Comparison of ENCODE assay signal across 11 cellular contexts in genomic region chr4:921830-922331, GRCh38. TPM values are rescaled to one million over a fixed set of nuclear protein-coding genes. Genes with fewer than 3 reads are reported as not detected.
DNase-seq lines count a peak whose midpoint lies in the region; ATAC-seq and TF ChIP-seq lines count a peak whose summit lies in the region.
"Had no signal": no experiment of that assay in that cellular context is flagged by ENCODE, and none has a peak within 500 bp of the region (broad histone marks: within the 10 kb centered on the region; RNA-seq: fewer than 3 reads in every experiment).

No MANE protein-coding gene starts in this region.

- H3K36me3 ChIP-seq in heart right ventricle (peaks cover 0 to 8% (median 0%) of the 10 kb centered on the region in 9 donors), uterus (no peaks in the 10 kb centered on the region)
- H3K36me3 ChIP-seq: cardiac muscle cell had no signal

- H3K27ac Mint-ChIP-seq in activated naive CD8-positive, alpha-beta T cell treated with anti-CD3 and anti-CD28 coated beads, Interleukin-2, amount 50 U/mL, for 24 hours, result peak overlapping the region; percentile 69
- H3K27ac Mint-ChIP-seq in glutamatergic neuron (ENCODE audit: unreplicated experiment), result no peak overlapping the region

- intact Hi-C loops in right cardiac atrium (cut with DNase I) (no loop called here), heart right ventricle (cut with DNase I) (no loop called here), uterus (cut with DNase I; ENCODE audit: low total_unique reads) (no loop called here)

- no peak for TF ChIP-seq POLR2A in uterus (IDR thresholded peaks at IDR 0.05)

- no peaks in the 10 kb centered on the region for H3K27me3 Mint-ChIP-seq in activated naive CD8-positive, alpha-beta T cell treated with anti-CD3 and anti-CD28 coated beads, Interleukin-2, amount 50 U/mL, for 24 hours
- peaks cover 4% of the 10 kb centered on the region for H3K27me3 Mint-ChIP-seq in glutamatergic neuron (ENCODE audit: unreplicated experiment)

- TF ChIP-seq CTCF in heart right ventricle (IDR thresholded peaks at IDR 0.05) (no peak), uterus (IDR thresholded peaks at IDR 0.05) (no peak), glutamatergic neuron (IDR thresholded peaks at IDR 0.05; ENCODE audit: partially characterized antibody, unreplicated experiment) (no peak)

- H3K4me1 ChIP-seq in right cardiac atrium (ENCODE audit: control insufficient read depth, insufficient read depth, low read length) (no peaks in the 10 kb centered on the region), heart right ventricle (peaks cover 0 to 69% (median 21%) of the 10 kb centered on the region in 9 donors), uterus (peaks cover 0 to 9% of the 10 kb centered on the region in 2 donors)

- no peaks in the 10 kb centered on the region for H3K27me3 ChIP-seq in right cardiac atrium (ENCODE audit: control insufficient read depth, insufficient read depth)
- H3K27me3 ChIP-seq in heart right ventricle, result no peaks in the 10 kb centered on the region
- no peaks in the 10 kb centered on the region for H3K27me3 ChIP-seq in uterus
- H3K27me3 ChIP-seq: cardiac muscle cell, neutrophil had no signal

- peak overlapping the region; percentile 19 for H3K4me3 Mint-ChIP-seq in activated naive CD8-positive, alpha-beta T cell treated with anti-CD3 and anti-CD28 coated beads, Interleukin-2, amount 50 U/mL, for 24 hours
- H3K4me3 Mint-ChIP-seq in glutamatergic neuron (ENCODE audit: unreplicated experiment), result no peak overlapping the region

- H3K27ac ChIP-seq in right cardiac atrium (ENCODE audit: low read length) (no peak overlapping the region), heart right ventricle (no peak overlapping the region), uterus (peak overlapping the region; percentile 40 to 72)
- H3K27ac ChIP-seq: cardiac muscle cell had no signal

- peaks cover 75% of the 10 kb centered on the region for H3K4me1 Mint-ChIP-seq in activated naive CD8-positive, alpha-beta T cell treated with anti-CD3 and anti-CD28 coated beads, Interleukin-2, amount 50 U/mL, for 24 hours
- H3K4me1 Mint-ChIP-seq in glutamatergic neuron (ENCODE audit: low read depth, unreplicated experiment), result peaks cover 23% of the 10 kb centered on the region

- H3K36me3 Mint-ChIP-seq in activated naive CD8-positive, alpha-beta T cell treated with anti-CD3 and anti-CD28 coated beads, Interleukin-2, amount 50 U/mL, for 24 hours (ENCODE audit: low read depth), result peaks cover 31% of the 10 kb centered on the region
- peaks cover 16% of the 10 kb centered on the region for H3K36me3 Mint-ChIP-seq in glutamatergic neuron (ENCODE audit: unreplicated experiment)

- DNase-seq in right cardiac atrium, result peak in 2 of 3 donors; percentile 16 to 33
- no peak for DNase-seq in heart right ventricle
- peak; percentile 26 for DNase-seq in activated naive CD8-positive, alpha-beta T cell treated with anti-CD3 and anti-CD28 coated beads, Interleukin-2, amount 50 U/mL, for 24 hours
- DNase-seq in uterus, result peak in 1 of 2 donors; percentile 8
- no peak for DNase-seq in glutamatergic neuron
- no peak for DNase-seq in epidermal melanocyte (ENCODE audit: insufficient read length, low spot score)
- DNase-seq: NCI-H510A had no signal

- WGBS in right cardiac atrium, result 96% methylated on average over 17 of the region's 17 CpGs
- WGBS in heart right ventricle, 2 donors, result 95% methylated on average over 17 of the region's 17 CpGs

- H3K4me3 ChIP-seq in right cardiac atrium (ENCODE audit: low read length), result no peak overlapping the region
- no peak overlapping the region for H3K4me3 ChIP-seq in heart right ventricle
- H3K4me3 ChIP-seq in uterus, result no peak overlapping the region
- H3K4me3 ChIP-seq: cardiac muscle cell had no signal

- H3K9me3 ChIP-seq in right cardiac atrium (ENCODE audit: control insufficient read depth, low read length) (no peaks in the 10 kb centered on the region), heart right ventricle (peaks cover 0 to 4% (median 0%) of the 10 kb centered on the region in 11 donors), uterus (no peaks in the 10 kb centered on the region)
- H3K9me3 ChIP-seq: neutrophil had no signal

- H3K9me3 Mint-ChIP-seq in activated naive CD8-positive, alpha-beta T cell treated with anti-CD3 and anti-CD28 coated beads, Interleukin-2, amount 50 U/mL, for 24 hours, result peaks cover 11% of the 10 kb centered on the region
- H3K9me3 Mint-ChIP-seq in glutamatergic neuron (ENCODE audit: unreplicated experiment), result peaks cover 10% of the 10 kb centered on the region

- no peak for ATAC-seq in right cardiac atrium
- ATAC-seq in heart right ventricle, result no peak
- peak; percentile 41 for ATAC-seq in HG03103 (IDR thresholded peaks at IDR 0.05; ENCODE audit: low read depth, unreplicated experiment)
- peak; percentile 64 for ATAC-seq in activated naive CD8-positive, alpha-beta T cell treated with anti-CD3 and anti-CD28 coated beads, Interleukin-2, amount 50 U/mL, for 24 hours
- ATAC-seq in HG02588 (IDR thresholded peaks at IDR 0.05; ENCODE audit: unreplicated experiment), result no peak

RNA-seq across cellular contexts. Expression of gene GAK, which starts 10.2 kb away (rescaled TPM):
- 10 to 100 TPM; 35.5 to 40.2 (median 37.6) TPM for total RNA-seq in right cardiac atrium
- polyA plus RNA-seq in right cardiac atrium, result 45.6 TPM
- 10 to 100 TPM; 21.0 to 38.1 (median 26.9) TPM for total RNA-seq in heart right ventricle
- polyA plus RNA-seq in heart right ventricle, result 100 to 1,000 TPM in 1 of 2 donors, 10 to 100 TPM in 1; 48.6 to 105 TPM
- 1,000 to 10,000 TPM in 1 of 4 donors, 100 to 1,000 TPM in 1, 10 to 100 TPM in 2; 50.6 to 1,098 (median 104) TPM for total RNA-seq in uterus
- total RNA-seq in glutamatergic neuron (ENCODE audit: unreplicated experiment), result 123 TPM

RNA-seq across cellular contexts. Expression of gene TMEM175, which starts 10.4 kb away (rescaled TPM):
- total RNA-seq in right cardiac atrium (10 to 100 TPM; 20.9 to 26.0 (median 23.0) TPM), heart right ventricle (10 to 100 TPM; 15.6 to 27.9 (median 19.0) TPM), uterus (10 to 100 TPM in 3 of 4 donors, 1 to 10 TPM in 1; 9.9 to 39.7 (median 26.3) TPM), glutamatergic neuron (ENCODE audit: unreplicated experiment) (62.7 TPM)
- polyA plus RNA-seq in right cardiac atrium (31.1 TPM), heart right ventricle (10 to 100 TPM; 16.3 to 49.6 TPM)

RNA-seq across cellular contexts. Expression of gene DGKQ, which starts 51.5 kb away (rescaled TPM):
- total RNA-seq in right cardiac atrium (1 to 10 TPM; 4.5 to 4.9 (median 4.6) TPM), heart right ventricle (1 to 10 TPM; 2.8 to 5.2 (median 3.8) TPM), uterus (10 to 100 TPM in 2 of 4 donors, 1 to 10 TPM in 2; 1.2 to 12.7 (median 10.1) TPM), glutamatergic neuron (ENCODE audit: unreplicated experiment) (26.2 TPM)
- polyA plus RNA-seq in right cardiac atrium (3.6 TPM), heart right ventricle (1 to 10 TPM; 3.6 to 4.9 TPM)

Comparison
In these comparisons a context has a peak if more than half of its experiments do, and no peak if none do; other contexts are left out.
1. DNase-seq: peak in right cardiac atrium (2 of 3) and activated naive CD8-positive, alpha-beta T cell treated with anti-CD3 and anti-CD28 coated beads, Interleukin-2, amount 50 U/mL, for 24 hours (single experiment); none in heart right ventricle (0 of 2), glutamatergic neuron (single experiment) and epidermal melanocyte (single experiment).
2. ATAC-seq: peak in HG03103 (single experiment) and activated naive CD8-positive, alpha-beta T cell treated with anti-CD3 and anti-CD28 coated beads, Interleukin-2, amount 50 U/mL, for 24 hours (single experiment); none in right cardiac atrium (0 of 2), heart right ventricle (0 of 8) and HG02588 (single experiment).
3. H3K27ac ChIP-seq: peak in uterus (2 of 2); none in right cardiac atrium (single experiment) and heart right ventricle (0 of 10).